1 cellular context compared by ENCODE assay signal in genomic region chr3:9809239-9809614, GRCh38.
TF ChIP-seq lines count a peak whose summit lies in the region.

No MANE protein-coding gene starts in this region.

TF ChIP-seq in IMR-90, 13 proteins besides CTCF, POLR2A, EP300 and RAD21 (continued from another document):
- TF ChIP-seq ELK1 (IDR thresholded peaks at IDR 0.05; ENCODE audit: borderline replicate concordance, low read depth, low read length) (no peak), CEBPB (IDR thresholded peaks at IDR 0.05; ENCODE audit: low read depth, low read length) (no peak), MAZ (IDR thresholded peaks at IDR 0.05; ENCODE audit: borderline replicate concordance, low read depth, low read length) (no peak), SMC3 (IDR thresholded peaks at IDR 0.05; ENCODE audit: low read depth, low read length) (no peak)
